21 cellular contexts compared by ENCODE assay signal in the genomic region with DNA sequence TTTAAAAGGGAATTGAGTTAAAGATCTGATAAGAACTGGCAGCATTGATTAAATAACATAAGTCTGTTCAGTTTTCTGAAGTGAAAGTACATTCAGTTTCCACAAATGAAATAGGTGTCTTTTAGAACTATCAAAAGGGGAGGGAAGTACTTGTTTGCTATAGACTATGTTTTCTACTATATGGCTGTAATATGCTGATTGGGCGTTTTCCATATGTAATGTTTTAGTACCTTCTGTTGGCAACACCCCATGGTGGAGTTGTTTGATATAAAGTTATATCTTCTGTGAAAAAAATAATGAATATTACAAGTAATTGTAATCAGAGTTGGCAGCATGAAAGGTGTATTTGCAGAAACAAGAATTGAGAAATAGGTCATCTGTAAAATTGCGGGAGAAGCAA.
A peak's percentile ranks its signal among the peaks of the same experiment; 100 is the strongest.
DNase-seq lines count a peak whose midpoint lies in the region; ATAC-seq, FAIRE-seq and TF ChIP-seq lines count a peak whose summit lies in the region.
"Had no signal": no experiment of that assay in that cellular context is flagged by ENCODE, and none has a peak within 500 bp of the region (broad histone marks: within the 10 kb centered on the region; RNA-seq: fewer than 3 reads in every experiment).

No MANE protein-coding gene starts in this region.

- no peaks in the 10 kb centered on the region for H3K27me3 Mint-ChIP-seq in endodermal cell (ENCODE audit: insufficient read depth)
- H3K27me3 Mint-ChIP-seq: B cell; CD4-positive, alpha-beta T cell had no signal

- H3K79me2 ChIP-seq in HepG2 (ENCODE audit: insufficient read depth, low read length) (no peaks in the 10 kb centered on the region), K562 (ENCODE audit: control insufficient read depth, insufficient read depth, low read length) (no peaks in the 10 kb centered on the region)

- TF ChIP-seq CTCF in HepG2 (CRISPR knock-in tag; IDR thresholded peaks at IDR 0.05) (no peak), right lobe of liver (IDR thresholded peaks at IDR 0.05) (no peak), K562 (IDR thresholded peaks at IDR 0.05 in 2 of 3, conservative IDR thresholded peaks at IDR 0.05 in 1 of 3; ENCODE audit: insufficient read depth in 2 of 3, low read depth in 1 of 3, low read length in 3 of 3) (no peak), endodermal cell (conservative IDR thresholded peaks at IDR 0.05) (no peak)

- H4K20me1 ChIP-seq in HepG2 (ENCODE audit: insufficient read depth, low read length), result no peaks in the 10 kb centered on the region
- no peaks in the 10 kb centered on the region for H4K20me1 ChIP-seq in K562 (replicated peaks; ENCODE audit: control insufficient read depth, insufficient read depth, low read length)
- H4K20me1 ChIP-seq: BLaER1 treated with 17β-estradiol and CSF1 and Interleukin-3, amounts not matched to agents 10 nM and 100 nM had no signal

- TF ChIP-seq EP300 in HepG2 (IDR thresholded peaks at IDR 0.05; ENCODE audit: low read depth in 2 of 2, low read length in 2 of 2), result no peak
- TF ChIP-seq EP300 in HepG2 (CRISPR knock-in tag; IDR thresholded peaks at IDR 0.05; ENCODE audit: borderline replicate concordance), result no peak
- TF ChIP-seq EP300 in K562 (IDR thresholded peaks at IDR 0.05; ENCODE audit: low read length), result no peak

- in situ Hi-C loops in HepG2 (cut with HindIII; ENCODE audit: extremely low pct_ligation_motif_present, low pct_unique_long_range_greater_than_20kb), result no loop called here
- in situ Hi-C loops in K562 (cut with MboI), result no loop called here

- H3K4me1 Mint-ChIP-seq in endodermal cell, result peaks cover 14% of the 10 kb centered on the region
- H3K4me1 Mint-ChIP-seq: B cell had no signal

- H3K4me2 ChIP-seq in HepG2 (ENCODE audit: low read depth, low read length) (no peak overlapping the region), K562 (ENCODE audit: insufficient read depth, low read length) (no peak overlapping the region)
- H3K4me2 ChIP-seq: BLaER1 treated with 17β-estradiol and CSF1 and Interleukin-3, amounts not matched to agents 10 nM and 100 nM had no signal

- peaks cover 52% of the 10 kb centered on the region for H3K9me3 Mint-ChIP-seq in endodermal cell
- peaks cover 10 to 15% of the 10 kb centered on the region in 2 donors for H3K9me3 Mint-ChIP-seq in activated naive CD4-positive, alpha-beta T cell treated with anti-CD3 and anti-CD28 coated beads, Interleukin-2, amount 50 U/mL, for 72 hours

- intact Hi-C loops in HepG2 (cut with micrococcal nuclease; ENCODE audit: unreplicated experiment) (no loop called here), right lobe of liver (cut with DNase I) (no loop called here), K562 (cut with micrococcal nuclease) (no loop called here)

- no peak overlapping the region for H3K4me3 Mint-ChIP-seq in endodermal cell
- H3K4me3 Mint-ChIP-seq: B cell; CD4-positive, alpha-beta T cell; CD8-positive, alpha-beta T cell had no signal

- H3K9me3 ChIP-seq in HepG2 (ENCODE audit: low read length), result peaks cover 14% of the 10 kb centered on the region
- H3K9me3 ChIP-seq in right lobe of liver, result no peaks in the 10 kb centered on the region
- no peaks in the 10 kb centered on the region for H3K9me3 ChIP-seq in K562 (replicated peaks; ENCODE audit: control insufficient read depth, insufficient read depth, low read depth, low read length)
- H3K9me3 ChIP-seq in endodermal cell (ENCODE audit: control insufficient read depth, low read length), result peaks cover 59% of the 10 kb centered on the region

- H3K4me1 ChIP-seq in HepG2 (ENCODE audit: insufficient read depth, low read length) (no peaks in the 10 kb centered on the region), right lobe of liver (no peaks in the 10 kb centered on the region), K562 (replicated peaks in 1 of 2; ENCODE audit: control insufficient read depth in 2 of 2, insufficient read depth in 2 of 2, low read length in 2 of 2) (no peaks in the 10 kb centered on the region), endodermal cell (ENCODE audit: control insufficient read depth, insufficient read depth, low read length) (peaks cover 5% of the 10 kb centered on the region)
- H3K4me1 ChIP-seq: BLaER1 treated with 17β-estradiol and CSF1 and Interleukin-3, amounts not matched to agents 10 nM and 100 nM had no signal

- H3K4me3 ChIP-seq in HepG2 (replicated peaks in 1 of 3; ENCODE audit: insufficient read depth in 1 of 3, low read depth in 2 of 3, low read length in 3 of 3) (no peak overlapping the region), right lobe of liver (no peak overlapping the region), K562 (no peak overlapping the region), endodermal cell (ENCODE audit: low read length) (peak overlapping the region; percentile 11)
- H3K4me3 ChIP-seq: BLaER1 treated with 17β-estradiol and CSF1 and Interleukin-3, amounts not matched to agents 10 nM and 100 nM had no signal

- 1% methylated on average over 2 of the region's 2 CpGs for WGBS in HepG2 (ENCODE audit: low lambda C conversion rate)
- 28% methylated on average over 2 of the region's 2 CpGs for WGBS in right lobe of liver (ENCODE audit: insufficient coverage, low coverage, low lambda C conversion rate, missing lambda C conversion rate)
- 21% methylated on average over 2 of the region's 2 CpGs for WGBS in K562 (ENCODE audit: insufficient coverage, low coverage, missing lambda C conversion rate)
- WGBS in endodermal cell (ENCODE audit: insufficient coverage in 1 of 2, insufficient read length in 1 of 2), 2 experiments, result 85% methylated on average over 2 of the region's 2 CpGs; no CpG with 5 or more reads in 1 of the 2 experiments

- TF ChIP-seq RAD21 in HepG2 (CRISPR knock-in tag; IDR thresholded peaks at IDR 0.05) (no peak), K562 (CRISPR knock-in tag; conservative IDR thresholded peaks at IDR 0.05 in 1 of 2, IDR thresholded peaks at IDR 0.05 in 1 of 2) (no peak)

- H3K27ac ChIP-seq in HepG2 (ENCODE audit: extremely low read length, insufficient read depth, low read length) (no peak overlapping the region), right lobe of liver (no peak overlapping the region), K562 (ENCODE audit: extremely low read depth, low read depth, low read length) (no peak overlapping the region), endodermal cell (ENCODE audit: low read depth, low read length) (no peak overlapping the region)
- H3K27ac ChIP-seq: 22Rv1; BLaER1 treated with 17β-estradiol and CSF1 and Interleukin-3, amounts not matched to agents 10 nM and 100 nM; C4-2B had no signal

- POLR2A ChIA-PET in HepG2 (lab: Yijun Ruan, JAX), result no interaction called here
- POLR2A ChIA-PET in K562 (lab: Yijun Ruan, JAX), result no interaction called here

- no peak for ATAC-seq in HepG2
- ATAC-seq in right lobe of liver, result no peak
- no peak for ATAC-seq in K562
- no peak for ATAC-seq in activated naive CD4-positive, alpha-beta T cell treated with anti-CD3 and anti-CD28 coated beads, Interleukin-2, amount 50 U/mL, for 72 hours
- ATAC-seq in GM21381 (IDR thresholded peaks at IDR 0.05; ENCODE audit: unreplicated experiment), result no peak
- ATAC-seq: CD8-positive, alpha-beta T cell had no signal

- no peaks in the 10 kb centered on the region for H3K9me1 ChIP-seq in K562 (ENCODE audit: control insufficient read depth, insufficient read depth, low read length)

- no peak for TF ChIP-seq POLR2A in HepG2 (IDR thresholded peaks at IDR 0.05; ENCODE audit: insufficient read depth in 1 of 2, low read depth in 2 of 2, low read length in 2 of 2)
- TF ChIP-seq POLR2A in right lobe of liver (IDR thresholded peaks at IDR 0.05), result no peak
- TF ChIP-seq POLR2A in K562 (conservative IDR thresholded peaks at IDR 0.05), result no peak

- no peak overlapping the region for H3K27ac Mint-ChIP-seq in endodermal cell
- H3K27ac Mint-ChIP-seq in activated naive CD4-positive, alpha-beta T cell treated with anti-CD3 and anti-CD28 coated beads, Interleukin-2, amount 50 U/mL, for 72 hours, result no peak overlapping the region
- H3K27ac Mint-ChIP-seq: B cell; CD4-positive, alpha-beta T cell; CD8-positive, alpha-beta T cell had no signal

- BruUV-seq in HepG2 (replicated peaks; lab: Mats Ljungman, UMichigan) (no TSS peak), K562 (replicated peaks; lab: Mats Ljungman, UMichigan) (no TSS peak)

- no peaks in the 10 kb centered on the region for H3K27me3 ChIP-seq in HepG2 (ENCODE audit: control insufficient read depth in 1 of 2, insufficient read depth in 2 of 2, low read length in 2 of 2)
- no peaks in the 10 kb centered on the region for H3K27me3 ChIP-seq in right lobe of liver
- no peaks in the 10 kb centered on the region for H3K27me3 ChIP-seq in K562 (ENCODE audit: control insufficient read depth in 2 of 2, insufficient read depth in 2 of 2, low read length in 2 of 2)
- H3K27me3 ChIP-seq in endodermal cell (ENCODE audit: control insufficient read depth, insufficient read depth, low read length, poor library complexity, severe bottlenecking), result no peaks in the 10 kb centered on the region
- H3K27me3 ChIP-seq: BLaER1 treated with 17β-estradiol and CSF1 and Interleukin-3, amounts not matched to agents 10 nM and 100 nM had no signal

- H3K36me3 Mint-ChIP-seq in endodermal cell (ENCODE audit: low read depth), result peaks cover 43% of the 10 kb centered on the region
- H3K36me3 Mint-ChIP-seq in activated naive CD4-positive, alpha-beta T cell treated with anti-CD3 and anti-CD28 coated beads, Interleukin-2, amount 50 U/mL, for 72 hours, result no peaks in the 10 kb centered on the region
- H3K36me3 Mint-ChIP-seq: CD8-positive, alpha-beta T cell had no signal

- no peaks in the 10 kb centered on the region for H3K36me3 ChIP-seq in HepG2 (replicated peaks in 1 of 2; ENCODE audit: control insufficient read depth in 1 of 2, insufficient read depth in 2 of 2, low read length in 2 of 2)
- no peaks in the 10 kb centered on the region for H3K36me3 ChIP-seq in right lobe of liver
- H3K36me3 ChIP-seq in K562 (ENCODE audit: control insufficient read depth, insufficient read depth, low read length), result no peaks in the 10 kb centered on the region
- no peaks in the 10 kb centered on the region for H3K36me3 ChIP-seq in endodermal cell (ENCODE audit: control insufficient read depth, insufficient read depth, low read length)
- H3K36me3 ChIP-seq: BLaER1 treated with 17β-estradiol and CSF1 and Interleukin-3, amounts not matched to agents 10 nM and 100 nM had no signal

- H3K9ac ChIP-seq in HepG2 (ENCODE audit: insufficient read depth, low read depth, low read length) (no peak overlapping the region), K562 (ENCODE audit: insufficient read depth in 1 of 2, low read depth in 2 of 2, low read length in 2 of 2) (no peak overlapping the region), endodermal cell (ENCODE audit: extremely low read depth, low read length, poor library complexity, severe bottlenecking) (no peak overlapping the region)
- H3K9ac ChIP-seq: BLaER1 treated with 17β-estradiol and CSF1 and Interleukin-3, amounts not matched to agents 10 nM and 100 nM had no signal

- CTCF ChIA-PET in HepG2 (lab: Yijun Ruan, JAX; ENCODE audit: low intra/inter-chr PET ratio, low total read pairs), result no interaction called here
- CTCF ChIA-PET in K562 (lab: Yijun Ruan, JAX; ENCODE audit: low intra/inter-chr PET ratio), result no interaction called here

- DNase-seq in HepG2 (ENCODE audit: low spot score) (no peak), right lobe of liver (no peak), K562 (ENCODE audit: extremely low read depth in 1 of 4, low spot score in 3 of 4) (no peak), endodermal cell (no peak)
- DNase-seq in activated naive CD4-positive, alpha-beta T cell treated with anti-CD3 and anti-CD28 coated beads, Interleukin-2, amount 50 U/mL, for 72 hours (ENCODE audit: low spot score in 2 of 2), result no peak
- DNase-seq: AML-193; Caco-2; Calu3; CD4-positive, alpha-beta T cell; CD8-positive, alpha-beta T cell; DMS79 treated with DMSO at 0.1 percent for 48 hours; GF-D8 had no signal

- H2AFZ ChIP-seq in HepG2 (ENCODE audit: low read length) (no peak overlapping the region), K562 (ENCODE audit: low read depth, low read length) (no peak overlapping the region)

- no peak for FAIRE-seq in HepG2 (lab: Jason Lieb, UNC)
- FAIRE-seq in K562 (lab: Jason Lieb, UNC), result no peak
- FAIRE-seq: D721Med, G401.6, GM12891, GM19239 had no signal
